ENCODE assay signal across 14 cellular contexts in the genomic region with DNA sequence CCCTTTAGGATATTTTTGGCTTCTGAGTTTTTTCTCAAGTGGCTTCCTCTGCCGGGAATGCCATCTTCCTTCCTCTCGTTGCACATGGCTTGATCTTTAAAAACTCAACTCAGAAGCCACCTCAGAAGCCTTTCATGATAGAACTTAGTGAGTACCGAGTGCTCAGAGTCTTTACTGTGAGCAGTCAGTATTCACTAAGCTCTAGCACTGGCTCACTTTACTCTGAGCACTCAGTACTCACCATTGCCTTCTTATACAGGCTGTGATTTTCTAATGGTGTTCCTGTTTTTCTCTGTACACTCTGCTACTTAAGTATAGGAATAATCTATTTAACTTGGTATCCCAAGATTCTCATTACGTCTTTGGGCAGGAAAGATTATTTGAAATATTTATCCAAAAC.
DNase-seq lines count a peak whose midpoint lies in the region; ATAC-seq and TF ChIP-seq lines count a peak whose summit lies in the region.
"Had no signal": no experiment of that assay in that cellular context is flagged by ENCODE, and none has a peak within 500 bp of the region (broad histone marks: within the 10 kb centered on the region; RNA-seq: fewer than 3 reads in every experiment).

No MANE protein-coding gene starts in this region.

- H3K9me3 ChIP-seq in smooth muscle cell (replicated peaks; ENCODE audit: low read depth), result no peaks in the 10 kb centered on the region
- H3K9me3 ChIP-seq: HAP-1 had no signal

- H3K27me3 Mint-ChIP-seq in activated CD4-positive, alpha-beta T cell treated with anti-CD3 and anti-CD28 coated beads, Interleukin-2, amount 10 ng/mL, durations not matched to agents 24 days and 14 days, result no peaks in the 10 kb centered on the region
- no peaks in the 10 kb centered on the region for H3K27me3 Mint-ChIP-seq in activated naive CD4-positive, alpha-beta T cell treated with anti-CD3 and anti-CD28 coated beads, Interleukin-2, amount 10 ng/mL, durations not matched to agents 7 days and 5 days
- H3K27me3 Mint-ChIP-seq in activated T-helper 1 cell treated with anti-CD3 and anti-CD28 coated beads, Interleukin-12 subunit alpha, Interleukin-12 subunit beta, Interleukin-2, Interleukin-4 antibody, amounts not matched to agents 30 ng/mL and 10 ng/mL and 1 ng/mL, durations not matched to agents 14 hours and 24 hours and 36 hours (ENCODE audit: insufficient read depth), result peaks cover 1% of the 10 kb centered on the region

- H3K4me3 Mint-ChIP-seq in activated CD4-positive, alpha-beta T cell treated with anti-CD3 and anti-CD28 coated beads, Interleukin-2, amount 10 ng/mL, durations not matched to agents 24 days and 14 days, result no peak overlapping the region
- no peak overlapping the region for H3K4me3 Mint-ChIP-seq in activated naive CD4-positive, alpha-beta T cell treated with anti-CD3 and anti-CD28 coated beads, Interleukin-2, amount 10 ng/mL, durations not matched to agents 7 days and 5 days
- H3K4me3 Mint-ChIP-seq in activated T-helper 1 cell treated with anti-CD3 and anti-CD28 coated beads, Interleukin-12 subunit alpha, Interleukin-12 subunit beta, Interleukin-2, Interleukin-4 antibody, amounts not matched to agents 30 ng/mL and 10 ng/mL and 1 ng/mL, durations not matched to agents 14 hours and 24 hours and 36 hours, result no peak overlapping the region
- H3K4me3 Mint-ChIP-seq: CD4-positive, alpha-beta memory T cell had no signal

- H3K9me3 Mint-ChIP-seq in activated CD4-positive, alpha-beta T cell treated with anti-CD3 and anti-CD28 coated beads, Interleukin-2, amount 10 ng/mL, durations not matched to agents 24 days and 14 days, result peaks cover 8% of the 10 kb centered on the region
- H3K9me3 Mint-ChIP-seq in activated naive CD4-positive, alpha-beta T cell treated with anti-CD3 and anti-CD28 coated beads, Interleukin-2, amount 50 U/mL, for 72 hours, result no peaks in the 10 kb centered on the region
- no peaks in the 10 kb centered on the region for H3K9me3 Mint-ChIP-seq in activated naive CD4-positive, alpha-beta T cell treated with anti-CD3 and anti-CD28 coated beads, Interleukin-2, amount 10 ng/mL, durations not matched to agents 7 days and 5 days
- peaks cover 6% of the 10 kb centered on the region for H3K9me3 Mint-ChIP-seq in activated T-helper 1 cell treated with anti-CD3 and anti-CD28 coated beads, Interleukin-12 subunit alpha, Interleukin-12 subunit beta, Interleukin-2, Interleukin-4 antibody, amounts not matched to agents 30 ng/mL and 10 ng/mL and 1 ng/mL, durations not matched to agents 14 hours and 24 hours and 36 hours
- H3K9me3 Mint-ChIP-seq: CD4-positive, alpha-beta memory T cell had no signal

- WGBS in smooth muscle cell (ENCODE audit: low lambda C conversion rate), result 89% methylated on average over 4 of the region's 4 CpGs

- CTCF ChIA-PET in activated naive CD4-positive, alpha-beta T cell treated with anti-CD3 and anti-CD28 coated beads, Interleukin-2, amount 10 ng/mL, durations not matched to agents 7 days and 5 days (lab: Charles Lee), result interaction anchor here (1.2 kb wide), 1 partner anchor 9 kb away, joined by 3 read pairs; no protein-coding TSS in a partner anchor

- no peaks in the 10 kb centered on the region for H3K79me2 ChIP-seq in smooth muscle cell (ENCODE audit: low read depth)

- H3K36me3 ChIP-seq in smooth muscle cell (ENCODE audit: low read depth), result no peaks in the 10 kb centered on the region
- H3K36me3 ChIP-seq: HAP-1 had no signal

- intact Hi-C loops in activated CD4-positive, alpha-beta T cell treated with anti-CD3 and anti-CD28 coated beads, Interleukin-2, amount 10 ng/mL, durations not matched to agents 24 days and 14 days (cut with micrococcal nuclease), result loop anchor here (2.0 to 5.0 kb wide), 2 partner anchors 103 to 117 kb away; partner anchors contain the start of gene PFDN4
- intact Hi-C loops in activated T-helper 1 cell treated with anti-CD3 and anti-CD28 coated beads, Interleukin-12 subunit alpha, Interleukin-12 subunit beta, Interleukin-2, Interleukin-4 antibody, amounts not matched to agents 30 ng/mL and 10 ng/mL and 1 ng/mL, durations not matched to agents 14 hours and 24 hours and 36 hours (cut with micrococcal nuclease), result no loop called here

- TF ChIP-seq CTCF in smooth muscle cell (IDR thresholded peaks at IDR 0.05; ENCODE audit: borderline replicate concordance, insufficient read depth, poor library complexity, severe bottlenecking), result no peak

- no peak overlapping the region for H3K4me3 ChIP-seq in smooth muscle cell
- H3K4me3 ChIP-seq: HAP-1 had no signal

- no peaks in the 10 kb centered on the region for H3K36me3 Mint-ChIP-seq in activated CD4-positive, alpha-beta T cell treated with anti-CD3 and anti-CD28 coated beads, Interleukin-2, amount 10 ng/mL, durations not matched to agents 24 days and 14 days (ENCODE audit: low read depth)
- H3K36me3 Mint-ChIP-seq in activated naive CD4-positive, alpha-beta T cell treated with anti-CD3 and anti-CD28 coated beads, Interleukin-2, amount 50 U/mL, for 72 hours, result peaks cover 0 to 13% of the 10 kb centered on the region in 2 donors
- H3K36me3 Mint-ChIP-seq in activated naive CD4-positive, alpha-beta T cell treated with anti-CD3 and anti-CD28 coated beads, Interleukin-2, amount 10 ng/mL, durations not matched to agents 7 days and 5 days, result no peaks in the 10 kb centered on the region
- no peaks in the 10 kb centered on the region for H3K36me3 Mint-ChIP-seq in activated T-helper 1 cell treated with anti-CD3 and anti-CD28 coated beads, Interleukin-12 subunit alpha, Interleukin-12 subunit beta, Interleukin-2, Interleukin-4 antibody, amounts not matched to agents 30 ng/mL and 10 ng/mL and 1 ng/mL, durations not matched to agents 14 hours and 24 hours and 36 hours (ENCODE audit: low read depth)
- H3K36me3 Mint-ChIP-seq: CD4-positive, alpha-beta memory T cell had no signal

- H3K27ac Mint-ChIP-seq in activated CD4-positive, alpha-beta T cell treated with anti-CD3 and anti-CD28 coated beads, Interleukin-2, amount 10 ng/mL, durations not matched to agents 24 days and 14 days, result peak overlapping the region; percentile 84
- peak overlapping the region; percentile 45 to 90 for H3K27ac Mint-ChIP-seq in activated naive CD4-positive, alpha-beta T cell treated with anti-CD3 and anti-CD28 coated beads, Interleukin-2, amount 50 U/mL, for 72 hours
- no peak overlapping the region for H3K27ac Mint-ChIP-seq in activated naive CD4-positive, alpha-beta T cell treated with anti-CD3 and anti-CD28 coated beads, Interleukin-2, amount 10 ng/mL, durations not matched to agents 7 days and 5 days
- H3K27ac Mint-ChIP-seq in activated T-helper 1 cell treated with anti-CD3 and anti-CD28 coated beads, Interleukin-12 subunit alpha, Interleukin-12 subunit beta, Interleukin-2, Interleukin-4 antibody, amounts not matched to agents 30 ng/mL and 10 ng/mL and 1 ng/mL, durations not matched to agents 14 hours and 24 hours and 36 hours, result peak overlapping the region; percentile 75
- H3K27ac Mint-ChIP-seq: CD4-positive, alpha-beta memory T cell had no signal

- H3K4me2 ChIP-seq in smooth muscle cell, result no peak overlapping the region

- no peak overlapping the region for H2AFZ ChIP-seq in smooth muscle cell (ENCODE audit: low read depth)

- H3K4me1 Mint-ChIP-seq in activated CD4-positive, alpha-beta T cell treated with anti-CD3 and anti-CD28 coated beads, Interleukin-2, amount 10 ng/mL, durations not matched to agents 24 days and 14 days, result peaks cover 25% of the 10 kb centered on the region
- H3K4me1 Mint-ChIP-seq in activated naive CD4-positive, alpha-beta T cell treated with anti-CD3 and anti-CD28 coated beads, Interleukin-2, amount 10 ng/mL, durations not matched to agents 7 days and 5 days, result no peaks in the 10 kb centered on the region
- peaks cover 43% of the 10 kb centered on the region for H3K4me1 Mint-ChIP-seq in activated T-helper 1 cell treated with anti-CD3 and anti-CD28 coated beads, Interleukin-12 subunit alpha, Interleukin-12 subunit beta, Interleukin-2, Interleukin-4 antibody, amounts not matched to agents 30 ng/mL and 10 ng/mL and 1 ng/mL, durations not matched to agents 14 hours and 24 hours and 36 hours (ENCODE audit: low read depth)
- H3K4me1 Mint-ChIP-seq: CD4-positive, alpha-beta memory T cell had no signal

- no peaks in the 10 kb centered on the region for H4K20me1 ChIP-seq in smooth muscle cell (ENCODE audit: low read depth)

- H3F3A ChIP-seq in smooth muscle cell (ENCODE audit: low read depth), result no peaks in the 10 kb centered on the region

- no peak overlapping the region for H3K9ac ChIP-seq in smooth muscle cell (ENCODE audit: low read depth)

- peaks cover 4% of the 10 kb centered on the region for H3K4me1 ChIP-seq in smooth muscle cell (ENCODE audit: low read depth)
- H3K4me1 ChIP-seq: HAP-1 had no signal

- H3K27ac ChIP-seq in smooth muscle cell (ENCODE audit: low read depth), result no peak overlapping the region
- H3K27ac ChIP-seq: C4-2B, HL-60 had no signal

- no peak for DNase-seq in activated CD4-positive, alpha-beta T cell treated with anti-CD3 and anti-CD28 coated beads, Interleukin-2, amount 10 ng/mL, durations not matched to agents 24 days and 14 days
- no peak for DNase-seq in activated CD4-positive, alpha-beta T cell treated with anti-CD3 and anti-CD28 coated beads for 1 hour
- DNase-seq in activated naive CD4-positive, alpha-beta T cell treated with anti-CD3 and anti-CD28 coated beads, Interleukin-2, amount 50 U/mL, for 72 hours (ENCODE audit: low spot score in 2 of 2), result no peak
- DNase-seq in activated naive CD4-positive, alpha-beta T cell treated with anti-CD3 and anti-CD28 coated beads, Interleukin-2, amount 10 ng/mL, durations not matched to agents 7 days and 5 days, result no peak
- no peak for DNase-seq in activated T-helper 1 cell treated with anti-CD3 and anti-CD28 coated beads, Interleukin-12 subunit alpha, Interleukin-12 subunit beta, Interleukin-2, Interleukin-4 antibody, amounts not matched to agents 30 ng/mL and 10 ng/mL and 1 ng/mL, durations not matched to agents 14 hours and 24 hours and 36 hours (ENCODE audit: low spot score)
- DNase-seq in dermis blood vessel endothelial cell (peak; percentile 10), GF-D8 (lab: John Stamatoyannopoulos, UW) (no peak), smooth muscle cell (lab: John Stamatoyannopoulos, UW; ENCODE audit: unreplicated experiment) (no peak)
- DNase-seq: ACHN; CD4-positive, alpha-beta memory T cell; DMS79 had no signal

- no peaks in the 10 kb centered on the region for H3K27me3 ChIP-seq in smooth muscle cell (ENCODE audit: low read depth)

- no peak for ATAC-seq in activated naive CD4-positive, alpha-beta T cell treated with anti-CD3 and anti-CD28 coated beads, Interleukin-2, amount 50 U/mL, for 72 hours
